In the genomic region with DNA sequence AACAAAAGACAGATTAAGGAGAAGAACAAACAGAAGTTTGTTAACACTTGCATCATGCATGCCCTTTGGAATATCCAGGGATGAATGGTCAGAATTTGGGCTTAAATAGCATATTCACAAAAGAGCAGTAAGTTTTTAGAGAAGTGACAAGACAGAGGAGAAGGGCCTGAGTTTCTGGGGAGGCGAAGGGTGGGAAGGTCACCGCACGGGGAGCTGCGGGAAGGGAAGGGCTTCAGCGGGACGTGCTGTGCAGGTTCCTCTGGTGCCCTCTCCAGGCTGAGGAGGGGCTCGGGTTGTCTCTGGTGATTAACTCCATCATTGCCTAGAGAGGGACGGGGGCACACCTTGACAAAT, we compare ENCODE assay signal across 1 cellular context.
TF ChIP-seq lines count a peak whose summit lies in the region.

No MANE protein-coding gene starts in this region.

TF ChIP-seq in K562, 482 proteins besides CTCF, POLR2A, EP300 and RAD21 (continues in another document):
- TF ChIP-seq NR2C2 (CRISPR knock-in tag; IDR thresholded peaks at IDR 0.05) (0 out of 2 replicates have a peak, but pooled peaks have one; percentile 50), NR2C2 (tag; IDR thresholded peaks at IDR 0.05) (peak; percentile 62), TAL1 (IDR thresholded peaks at IDR 0.05) (no peak), FOXK2 (conservative IDR thresholded peaks at IDR 0.05 in 1 of 2, IDR thresholded peaks at IDR 0.05 in 1 of 2; ENCODE audit: low read depth in 2 of 2) (no peak), NR2C1 (IDR thresholded peaks at IDR 0.05) (peak; percentile 51; the same call in 1 of the 2 replicates), NR2C1 (tag; IDR thresholded peaks at IDR 0.05) (no peak), ZFP1 (CRISPR knock-in tag; IDR thresholded peaks at IDR 0.05) (no peak), RBFOX2 (IDR thresholded peaks at IDR 0.05; ENCODE audit: low read depth, low read length) (no peak), CXXC5 (CRISPR knock-in tag; IDR thresholded peaks at IDR 0.05) (0 out of 2 replicates have a peak, but pooled peaks have one; percentile 13), ZNF77 (CRISPR knock-in tag; IDR thresholded peaks at IDR 0.05) (no peak), SPI1 (IDR thresholded peaks at IDR 0.05; ENCODE audit: borderline replicate concordance, low read depth, low read length) (0 out of 2 replicates have a peak, but pooled peaks have one; percentile 16), SP2 (IDR thresholded peaks at IDR 0.05; ENCODE audit: extremely low read depth, low read depth, low read length, poor library complexity, severe bottlenecking) (no peak), THRAP3 (IDR thresholded peaks at IDR 0.05; ENCODE audit: borderline replicate concordance) (no peak), SIX5 (IDR thresholded peaks at IDR 0.05; ENCODE audit: borderline replicate concordance in 1 of 2, insufficient read depth in 1 of 2, low read depth in 1 of 2, low read length in 2 of 2) (no peak), NCOA6 (IDR thresholded peaks at IDR 0.05) (no peak), TAF7 (tag; IDR thresholded peaks at IDR 0.05) (no peak), FOXA3 (CRISPR knock-in tag; conservative IDR thresholded peaks at IDR 0.05 in 1 of 2, IDR thresholded peaks at IDR 0.05 in 1 of 2) (no peak), REST (CRISPR knock-in tag; IDR thresholded peaks at IDR 0.05; ENCODE audit: low read depth) (no peak), CREB3L1 (IDR thresholded peaks at IDR 0.05; ENCODE audit: borderline replicate concordance, low read depth) (no peak), ZEB2 (IDR thresholded peaks at IDR 0.05) (0 out of 2 replicates have a peak, but pooled peaks have one; percentile 33), FOSL1 (tag; conservative IDR thresholded peaks at IDR 0.05) (no peak), ZNF668 (CRISPR knock-in tag; IDR thresholded peaks at IDR 0.05) (no peak), ZNF717 (CRISPR knock-in tag; IDR thresholded peaks at IDR 0.05) (no peak), ZNF143 (CRISPR knock-in tag; IDR thresholded peaks at IDR 0.05) (no peak), ZNF395 (CRISPR knock-in tag; IDR thresholded peaks at IDR 0.05) (no peak), MAZ (CRISPR knock-in tag; conservative IDR thresholded peaks at IDR 0.05 in 1 of 2, IDR thresholded peaks at IDR 0.05 in 1 of 2) (peak in 1 of 2 experiments; percentile 52; a peak in 1 of 4 replicates), ARID2 (IDR thresholded peaks at IDR 0.05) (peak; percentile 59; the same call in 1 of the 2 replicates), SMC3 (conservative IDR thresholded peaks at IDR 0.05; ENCODE audit: insufficient read depth, low read depth, low read length) (0 out of 2 replicates have a peak, but pooled peaks have one; percentile 35), ATF7 (IDR thresholded peaks at IDR 0.05) (0 out of 2 replicates have a peak, but pooled peaks have one; percentile 30), SMARCB1 (IDR thresholded peaks at IDR 0.05; ENCODE audit: insufficient read length, low read depth) (no peak)
- TF ChIP-seq, protein P1, sequence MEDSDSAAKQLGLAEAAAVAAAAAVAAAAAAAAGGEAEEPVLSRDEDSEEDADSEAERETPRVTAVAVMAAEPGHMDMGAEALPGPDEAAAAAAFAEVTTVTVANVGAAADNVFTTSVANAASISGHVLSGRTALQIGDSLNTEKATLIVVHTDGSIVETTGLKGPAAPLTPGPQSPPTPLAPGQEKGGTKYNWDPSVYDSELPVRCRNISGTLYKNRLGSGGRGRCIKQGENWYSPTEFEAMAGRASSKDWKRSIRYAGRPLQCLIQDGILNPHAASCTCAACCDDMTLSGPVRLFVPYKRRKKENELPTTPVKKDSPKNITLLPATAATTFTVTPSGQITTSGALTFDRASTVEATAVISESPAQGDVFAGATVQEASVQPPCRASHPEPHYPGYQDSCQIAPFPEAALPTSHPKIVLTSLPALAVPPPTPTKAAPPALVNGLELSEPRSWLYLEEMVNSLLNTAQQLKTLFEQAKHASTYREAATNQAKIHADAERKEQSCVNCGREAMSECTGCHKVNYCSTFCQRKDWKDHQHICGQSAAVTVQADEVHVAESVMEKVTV (CRISPR knock-in tag; IDR thresholded peaks at IDR 0.05) = peak; percentile 81
- TF ChIP-seq, protein P2, sequence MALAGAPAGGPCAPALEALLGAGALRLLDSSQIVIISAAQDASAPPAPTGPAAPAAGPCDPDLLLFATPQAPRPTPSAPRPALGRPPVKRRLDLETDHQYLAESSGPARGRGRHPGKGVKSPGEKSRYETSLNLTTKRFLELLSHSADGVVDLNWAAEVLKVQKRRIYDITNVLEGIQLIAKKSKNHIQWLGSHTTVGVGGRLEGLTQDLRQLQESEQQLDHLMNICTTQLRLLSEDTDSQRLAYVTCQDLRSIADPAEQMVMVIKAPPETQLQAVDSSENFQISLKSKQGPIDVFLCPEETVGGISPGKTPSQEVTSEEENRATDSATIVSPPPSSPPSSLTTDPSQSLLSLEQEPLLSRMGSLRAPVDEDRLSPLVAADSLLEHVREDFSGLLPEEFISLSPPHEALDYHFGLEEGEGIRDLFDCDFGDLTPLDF (CRISPR knock-in tag; IDR thresholded peaks at IDR 0.05) = no peak
- TF ChIP-seq, protein P3, sequence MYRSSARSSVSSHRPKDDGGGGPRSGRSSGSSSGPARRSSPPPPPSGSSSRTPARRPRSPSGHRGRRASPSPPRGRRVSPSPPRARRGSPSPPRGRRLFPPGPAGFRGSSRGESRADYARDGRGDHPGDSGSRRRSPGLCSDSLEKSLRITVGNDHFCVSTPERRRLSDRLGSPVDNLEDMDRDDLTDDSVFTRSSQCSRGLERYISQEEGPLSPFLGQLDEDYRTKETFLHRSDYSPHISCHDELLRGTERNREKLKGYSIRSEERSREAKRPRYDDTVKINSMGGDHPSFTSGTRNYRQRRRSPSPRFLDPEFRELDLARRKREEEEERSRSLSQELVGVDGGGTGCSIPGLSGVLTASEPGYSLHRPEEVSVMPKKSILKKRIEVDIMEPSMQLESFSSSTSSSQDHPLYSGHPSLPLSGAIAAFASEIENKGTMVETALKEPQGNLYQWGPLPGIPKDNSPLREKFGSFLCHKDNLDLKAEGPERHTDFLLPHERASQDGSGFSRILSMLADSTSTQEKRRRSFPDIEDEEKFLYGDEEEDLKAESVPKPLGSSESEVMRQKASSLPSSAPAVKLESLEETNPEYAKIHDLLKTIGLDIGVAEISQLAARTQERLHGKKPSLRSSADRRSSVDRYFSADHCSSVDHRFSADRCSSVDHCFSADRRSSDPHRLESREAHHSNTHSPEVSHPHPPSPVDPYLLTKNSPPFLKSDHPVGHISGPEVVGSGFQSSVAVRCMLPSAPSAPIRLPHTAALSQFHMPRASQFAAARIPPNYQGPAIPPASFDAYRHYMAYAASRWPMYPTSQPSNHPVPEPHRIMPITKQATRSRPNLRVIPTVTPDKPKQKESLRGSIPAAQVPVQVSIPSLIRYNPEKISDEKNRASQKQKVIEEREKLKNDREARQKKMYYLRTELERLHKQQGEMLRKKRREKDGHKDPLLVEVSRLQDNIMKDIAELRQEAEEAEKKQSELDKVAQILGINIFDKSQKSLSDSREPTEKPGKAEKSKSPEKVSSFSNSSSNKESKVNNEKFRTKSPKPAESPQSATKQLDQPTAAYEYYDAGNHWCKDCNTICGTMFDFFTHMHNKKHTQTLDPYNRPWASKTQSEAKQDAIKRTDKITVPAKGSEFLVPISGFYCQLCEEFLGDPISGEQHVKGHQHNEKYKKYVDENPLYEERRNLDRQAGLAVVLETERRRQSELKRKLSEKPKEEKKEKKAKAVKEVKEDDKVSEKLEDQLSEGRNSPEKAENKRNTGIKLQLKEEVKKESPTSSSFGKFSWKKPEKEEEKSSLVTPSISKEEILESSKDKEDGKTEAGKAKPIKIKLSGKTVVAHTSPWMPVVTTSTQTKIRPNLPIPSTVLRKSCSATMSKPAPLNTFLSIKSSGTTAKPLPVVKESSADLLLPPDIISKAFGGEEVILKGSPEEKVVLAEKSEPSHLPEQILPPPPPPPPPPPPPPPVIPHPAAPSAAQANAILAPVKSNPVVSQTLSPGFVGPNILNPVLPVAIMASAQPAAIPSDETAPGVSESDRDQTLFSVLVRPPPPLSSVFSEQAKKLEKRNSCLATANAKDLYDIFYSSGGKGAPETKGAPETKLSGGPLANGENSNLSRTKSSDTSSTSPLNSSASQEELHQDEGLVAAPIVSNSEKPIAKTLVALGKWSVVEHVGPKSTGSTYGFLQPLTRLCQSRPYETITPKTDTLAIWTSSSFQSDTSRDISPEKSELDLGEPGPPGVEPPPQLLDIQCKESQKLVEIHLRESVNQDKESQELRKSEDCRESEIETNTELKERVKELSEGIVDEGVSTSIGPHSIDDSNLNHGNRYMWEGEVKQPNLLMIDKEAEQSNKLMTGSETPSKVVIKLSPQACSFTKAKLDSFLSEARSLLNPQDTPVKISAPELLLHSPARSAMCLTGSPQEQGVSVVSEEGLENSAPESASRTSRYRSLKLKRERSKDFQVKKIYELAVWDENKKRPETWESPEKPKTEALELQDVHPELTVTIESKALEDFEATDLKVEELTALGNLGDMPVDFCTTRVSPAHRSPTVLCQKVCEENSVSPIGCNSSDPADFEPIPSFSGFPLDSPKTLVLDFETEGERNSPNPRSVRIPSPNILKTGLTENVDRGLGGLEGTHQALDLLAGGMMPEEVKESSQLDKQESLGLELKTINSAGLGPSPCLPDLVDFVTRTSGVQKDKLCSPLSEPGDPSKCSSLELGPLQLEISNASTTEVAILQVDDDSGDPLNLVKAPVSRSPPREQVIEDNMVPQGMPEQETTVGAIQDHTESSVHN (IDR thresholded peaks at IDR 0.05; ENCODE audit: borderline replicate concordance in 1 of 2, low read depth in 1 of 2) = no peak
- TF ChIP-seq, protein P4, sequence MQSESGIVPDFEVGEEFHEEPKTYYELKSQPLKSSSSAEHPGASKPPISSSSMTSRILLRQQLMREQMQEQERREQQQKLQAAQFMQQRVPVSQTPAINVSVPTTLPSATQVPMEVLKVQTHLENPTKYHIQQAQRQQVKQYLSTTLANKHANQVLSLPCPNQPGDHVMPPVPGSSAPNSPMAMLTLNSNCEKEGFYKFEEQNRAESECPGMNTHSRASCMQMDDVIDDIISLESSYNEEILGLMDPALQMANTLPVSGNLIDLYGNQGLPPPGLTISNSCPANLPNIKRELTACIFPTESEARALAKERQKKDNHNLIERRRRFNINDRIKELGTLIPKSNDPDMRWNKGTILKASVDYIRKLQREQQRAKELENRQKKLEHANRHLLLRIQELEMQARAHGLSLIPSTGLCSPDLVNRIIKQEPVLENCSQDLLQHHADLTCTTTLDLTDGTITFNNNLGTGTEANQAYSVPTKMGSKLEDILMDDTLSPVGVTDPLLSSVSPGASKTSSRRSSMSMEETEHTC (IDR thresholded peaks at IDR 0.05) = no peak
- TF ChIP-seq, protein P5, sequence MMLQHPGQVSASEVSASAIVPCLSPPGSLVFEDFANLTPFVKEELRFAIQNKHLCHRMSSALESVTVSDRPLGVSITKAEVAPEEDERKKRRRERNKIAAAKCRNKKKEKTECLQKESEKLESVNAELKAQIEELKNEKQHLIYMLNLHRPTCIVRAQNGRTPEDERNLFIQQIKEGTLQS (IDR thresholded peaks at IDR 0.05) = 0 out of 2 replicates have a peak, but pooled peaks have one; percentile 10
- TF ChIP-seq, protein P5 (CRISPR knock-in tag; conservative IDR thresholded peaks at IDR 0.05) = no peak
- TF ChIP-seq, protein P6, sequence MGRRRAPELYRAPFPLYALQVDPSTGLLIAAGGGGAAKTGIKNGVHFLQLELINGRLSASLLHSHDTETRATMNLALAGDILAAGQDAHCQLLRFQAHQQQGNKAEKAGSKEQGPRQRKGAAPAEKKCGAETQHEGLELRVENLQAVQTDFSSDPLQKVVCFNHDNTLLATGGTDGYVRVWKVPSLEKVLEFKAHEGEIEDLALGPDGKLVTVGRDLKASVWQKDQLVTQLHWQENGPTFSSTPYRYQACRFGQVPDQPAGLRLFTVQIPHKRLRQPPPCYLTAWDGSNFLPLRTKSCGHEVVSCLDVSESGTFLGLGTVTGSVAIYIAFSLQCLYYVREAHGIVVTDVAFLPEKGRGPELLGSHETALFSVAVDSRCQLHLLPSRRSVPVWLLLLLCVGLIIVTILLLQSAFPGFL (CRISPR knock-in tag; IDR thresholded peaks at IDR 0.05) = no peak
